ENCODE assay signal across 1 cellular context in genomic region chr7:55271069-55271468, GRCh38.
TF ChIP-seq lines count a peak whose summit lies in the region.

No MANE protein-coding gene starts in this region.

TF ChIP-seq in liver, 16 proteins besides CTCF, POLR2A, EP300 and RAD21 (continued from another document):
- no peak for TF ChIP-seq EGR1 (IDR thresholded peaks at IDR 0.05; ENCODE audit: low read depth in 2 of 2)
- no peak for TF ChIP-seq MAX (IDR thresholded peaks at IDR 0.05)
- TF ChIP-seq NR2F2 (IDR thresholded peaks at IDR 0.05): no peak
- TF ChIP-seq HNF4G (IDR thresholded peaks at IDR 0.05): no peak
- no peak for TF ChIP-seq RXRA (IDR thresholded peaks at IDR 0.05)
- TF ChIP-seq JUND (IDR thresholded peaks at IDR 0.05): no peak
- TF ChIP-seq FOXA2 (IDR thresholded peaks at IDR 0.05): no peak
TF ChIP-seq in liver: peak in this region for 0.
